24 cellular contexts compared by ENCODE assay signal in the genomic region with DNA sequence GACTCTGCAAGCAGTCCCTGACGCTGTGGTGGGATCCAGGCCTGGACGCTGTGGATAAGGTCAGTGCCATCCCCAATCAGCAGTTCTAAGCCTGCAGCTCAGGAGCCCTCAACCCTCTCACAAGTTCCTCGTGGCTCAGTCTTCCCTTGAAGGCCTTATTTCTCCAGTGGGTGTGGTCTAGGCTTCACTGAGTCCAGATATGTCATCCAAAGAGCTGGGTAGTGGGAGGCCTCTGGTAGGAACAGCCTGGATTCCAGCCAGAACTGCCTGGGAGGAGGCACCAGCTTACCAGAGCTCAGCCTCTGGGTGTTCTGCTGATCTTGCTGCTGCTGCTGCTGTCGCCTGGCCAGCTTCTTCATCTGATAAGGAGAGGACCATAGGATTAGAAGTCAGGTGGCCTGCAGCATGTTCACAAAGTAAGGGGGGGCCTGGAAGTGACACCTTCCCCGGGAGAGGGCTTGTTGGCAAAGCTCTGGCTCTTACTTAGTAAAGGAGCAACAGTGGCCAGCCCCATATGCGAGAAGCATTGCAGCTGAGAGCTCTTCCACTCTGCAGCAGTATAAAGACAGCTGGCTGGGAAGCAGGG.
"Had no signal": no experiment of that assay in that cellular context is flagged by ENCODE, and none has a peak within 500 bp of the region (broad histone marks: within the 10 kb centered on the region; RNA-seq: fewer than 3 reads in every experiment).

No MANE protein-coding gene starts in this region.

- H3K9me3 Mint-ChIP-seq: activated B cell treated with CpG ODN at 0.5 μM for 24 hours; activated naive CD4-positive, alpha-beta T cell treated with anti-CD3 and anti-CD28 coated beads, Interleukin-2, amount 50 U/mL, for 72 hours; activated T-cell treated with anti-CD3 and anti-CD28 coated beads, Interleukin-2, amount 50 U/mL, for 24 hours; activated T-helper 17 cell treated with anti-CD3 and anti-CD28 coated beads, Interleukin-2, amount 50 U/mL, for 72 hours; brain; naive thymus-derived CD4-positive, alpha-beta T cell; neural crest cell; type B pancreatic cell had no signal

- ATAC-seq: activated CD4-positive, alpha-beta T cell treated with anti-CD3 and anti-CD28 coated beads for 36 hours; activated naive CD4-positive, alpha-beta T cell treated with anti-CD3 and anti-CD28 coated beads, Interleukin-2, amount 50 U/mL, for 72 hours; activated T-helper 17 cell treated with anti-CD3 and anti-CD28 coated beads, Interleukin-2, amount 50 U/mL, for 72 hours; foreskin keratinocyte; naive thymus-derived CD4-positive, alpha-beta T cell had no signal

- H3K4me1 ChIP-seq: foreskin keratinocyte, left ventricle myocardium inferior, sigmoid colon, testis, vagina had no signal

- H3K4me3 Mint-ChIP-seq: activated B cell treated with CpG ODN at 0.5 μM for 24 hours; activated CD4-positive, alpha-beta T cell treated with anti-CD3 and anti-CD28 coated beads for 36 hours; activated T-cell treated with anti-CD3 and anti-CD28 coated beads, Interleukin-2, amount 50 U/mL, for 24 hours; activated T-helper 17 cell treated with anti-CD3 and anti-CD28 coated beads, Interleukin-2, amount 50 U/mL, for 72 hours; brain; naive thymus-derived CD4-positive, alpha-beta T cell; neural crest cell; type B pancreatic cell had no signal

- H3K27me3 ChIP-seq: sigmoid colon, testis, vagina had no signal

- H3K36me3 Mint-ChIP-seq: activated naive CD4-positive, alpha-beta T cell treated with anti-CD3 and anti-CD28 coated beads, Interleukin-2, amount 50 U/mL, for 72 hours; brain; naive thymus-derived CD4-positive, alpha-beta T cell; type B pancreatic cell had no signal

- H3K4me3 ChIP-seq: left ventricle myocardium inferior, sigmoid colon, testis, vagina had no signal

- H3K4me1 Mint-ChIP-seq: activated B cell treated with CpG ODN at 0.5 μM for 24 hours; activated CD4-positive, alpha-beta T cell treated with anti-CD3 and anti-CD28 coated beads for 36 hours; activated T-helper 17 cell treated with anti-CD3 and anti-CD28 coated beads, Interleukin-2, amount 50 U/mL, for 72 hours; naive thymus-derived CD4-positive, alpha-beta T cell; neural crest cell had no signal

- H3K9me3 ChIP-seq: left ventricle myocardium inferior, sigmoid colon, testis, vagina had no signal

- DNase-seq: activated B cell treated with CpG ODN at 0.5 μM for 24 hours; activated CD4-positive, alpha-beta T cell treated with anti-CD3 and anti-CD28 coated beads for 36 hours; activated CD4-positive, alpha-beta T cell treated with anti-CD3 and anti-CD28 coated beads, Interleukin-2, amount 50 U/mL, for 4 hours; activated CD8-positive, alpha-beta memory T cell treated with anti-CD3 and anti-CD28 coated beads for 24 hours; activated CD8-positive, alpha-beta memory T cell treated with anti-CD3 and anti-CD28 coated beads, Interleukin-2, amount 50 U/mL, for 4 hours; activated T-cell treated with anti-CD3 and anti-CD28 coated beads, Interleukin-2, amount 50 U/mL, for 24 hours; aorta; caudate nucleus; dermis blood vessel endothelial cell; effector CD8-positive, alpha-beta T cell; erythroblast; foreskin keratinocyte; left ventricle myocardium inferior; naive thymus-derived CD4-positive, alpha-beta T cell; sigmoid colon; stimulated activated CD4-positive, alpha-beta T cell treated with anti-CD3 and anti-CD28 coated beads, Interleukin-2, amount 100 ng/mL, for 48 hours; stimulated activated naive CD4-positive, alpha-beta T cell; testis had no signal

- H3K27ac Mint-ChIP-seq: activated B cell treated with CpG ODN at 0.5 μM for 24 hours; activated CD4-positive, alpha-beta T cell treated with anti-CD3 and anti-CD28 coated beads for 36 hours; activated naive CD4-positive, alpha-beta T cell treated with anti-CD3 and anti-CD28 coated beads, Interleukin-2, amount 50 U/mL, for 72 hours; activated T-cell treated with anti-CD3 and anti-CD28 coated beads, Interleukin-2, amount 50 U/mL, for 24 hours; activated T-helper 17 cell treated with anti-CD3 and anti-CD28 coated beads, Interleukin-2, amount 50 U/mL, for 72 hours; naive thymus-derived CD4-positive, alpha-beta T cell; type B pancreatic cell had no signal

- H3K27ac ChIP-seq: foreskin keratinocyte, left ventricle myocardium inferior, sigmoid colon, testis, vagina had no signal

- H3K36me3 ChIP-seq: left ventricle myocardium inferior, sigmoid colon, vagina had no signal

- H3K27me3 Mint-ChIP-seq: activated CD4-positive, alpha-beta T cell treated with anti-CD3 and anti-CD28 coated beads for 36 hours; activated T-cell treated with anti-CD3 and anti-CD28 coated beads, Interleukin-2, amount 50 U/mL, for 24 hours; activated T-helper 17 cell treated with anti-CD3 and anti-CD28 coated beads, Interleukin-2, amount 50 U/mL, for 72 hours; brain had no signal
